In genomic region chr6:34223964-34224940, GRCh38 we compare ENCODE assay signal across 1 cellular context.
TF ChIP-seq lines count a peak whose summit lies in the region.

No MANE protein-coding gene starts in this region.

TF ChIP-seq in H1, 55 proteins besides CTCF, POLR2A, EP300 and RAD21:
- TF ChIP-seq CREB1 (IDR thresholded peaks at IDR 0.05) = peak; percentile 20; the same call in 1 of the 2 replicates
- TF ChIP-seq BRCA1 (IDR thresholded peaks at IDR 0.05; ENCODE audit: low read depth, low read length) = no peak
- TF ChIP-seq POLR2AphosphoS5 (IDR thresholded peaks at IDR 0.05; ENCODE audit: low read depth, low read length) = peak; percentile 83
- no peak for TF ChIP-seq ATF2 (IDR thresholded peaks at IDR 0.05; ENCODE audit: low read length)
- no peak for TF ChIP-seq ASH2L (IDR thresholded peaks at IDR 0.05; ENCODE audit: low read length)
- TF ChIP-seq JUND (IDR thresholded peaks at IDR 0.05; ENCODE audit: low read length) = peak; percentile 57; the same call in 1 of the 2 replicates
- TF ChIP-seq TCF12 (IDR thresholded peaks at IDR 0.05; ENCODE audit: low read depth, low read length) = no peak
- TF ChIP-seq SIX5 (IDR thresholded peaks at IDR 0.05; ENCODE audit: low read depth, low read length) = no peak
- peak; percentile 43 for TF ChIP-seq EGR1 (IDR thresholded peaks at IDR 0.05; ENCODE audit: borderline replicate concordance, low read depth, low read length)
- no peak for TF ChIP-seq RXRA (IDR thresholded peaks at IDR 0.05; ENCODE audit: insufficient read depth, low read depth, low read length)
- TF ChIP-seq TAF1 (IDR thresholded peaks at IDR 0.05; ENCODE audit: low read depth, low read length) = peak; percentile 70; the same call in 1 of the 2 replicates
- 0 out of 4 replicates have a peak, but pooled peaks of 1 of the 2 experiments have one; percentile 31 for TF ChIP-seq SIN3A (conservative IDR thresholded peaks at IDR 0.05 in 1 of 2, IDR thresholded peaks at IDR 0.05 in 1 of 2; ENCODE audit: low read depth in 1 of 2, low read length in 2 of 2)
- no peak for TF ChIP-seq RBBP5 (IDR thresholded peaks at IDR 0.05; ENCODE audit: borderline replicate concordance, low read depth, low read length)
- no peak for TF ChIP-seq USF2 (IDR thresholded peaks at IDR 0.05; ENCODE audit: low read length)
- TF ChIP-seq SP4 (IDR thresholded peaks at IDR 0.05; ENCODE audit: low read length) = no peak
- peak; percentile 54 for TF ChIP-seq MAX (IDR thresholded peaks at IDR 0.05)
- TF ChIP-seq TAF7 (optimal IDR thresholded peaks at IDR 0.05; ENCODE audit: borderline replicate concordance, low read depth, low read length) = peak; percentile 63
- TF ChIP-seq BACH1 (IDR thresholded peaks at IDR 0.05; ENCODE audit: low read length) = peak; percentile 76
- TF ChIP-seq SRF (IDR thresholded peaks at IDR 0.05; ENCODE audit: low read depth, low read length) = no peak
TF ChIP-seq in H1: peak in this region for 9.
